In genomic region chr1:224554620-224555259, GRCh38 we compare ENCODE assay signal across 17 cellular contexts.
DNase-seq lines count a peak whose midpoint lies in the region; ATAC-seq and TF ChIP-seq lines count a peak whose summit lies in the region.
"Had no signal": no experiment of that assay in that cellular context is flagged by ENCODE, and none has a peak within 500 bp of the region (broad histone marks: within the 10 kb centered on the region; RNA-seq: fewer than 3 reads in every experiment).

No MANE protein-coding gene starts in this region.

- H3K9ac ChIP-seq in IMR-90 (ENCODE audit: low read depth, low read length), result no peak overlapping the region

- no peak overlapping the region for H3K27ac ChIP-seq in IMR-90 (ENCODE audit: insufficient read depth, low read length)
- H3K27ac ChIP-seq in esophagus muscularis mucosa (replicated peaks in 1 of 4), result no peak overlapping the region

- CTCF ChIA-PET in Calu3 (lab: Charles Lee) (interaction anchor here (1.2 kb wide), 1 partner anchor 12 kb away, joined by 3 read pairs; no protein-coding TSS in a partner anchor), IMR-90 (lab: Yijun Ruan, JAX) (no interaction called here)
- CTCF ChIA-PET in activated CD8-positive, alpha-beta T cell treated with anti-CD3 and anti-CD28 coated beads for 36 hours (lab: Charles Lee), result no interaction called here

- H2AK5ac ChIP-seq in IMR-90 (ENCODE audit: low read depth, low read length), result no peak overlapping the region

- no peak overlapping the region for H3K4me2 ChIP-seq in IMR-90 (ENCODE audit: low read depth, low read length)

- no peak overlapping the region for H2BK15ac ChIP-seq in IMR-90 (ENCODE audit: low read depth, low read length)

- H3K9me3 ChIP-seq in IMR-90 (ENCODE audit: control insufficient read depth, insufficient read depth, low read length) (no peaks in the 10 kb centered on the region), esophagus muscularis mucosa (no peaks in the 10 kb centered on the region)

- peak overlapping the region in 1 of 2 experiments; percentile 29; a peak in 1 of 4 replicates for H4K8ac ChIP-seq in IMR-90 (ENCODE audit: low read depth in 2 of 2, low read length in 2 of 2)

- TF ChIP-seq RAD21 in IMR-90 (IDR thresholded peaks at IDR 0.05; ENCODE audit: low read length), result no peak

- peak overlapping the region; percentile 96 for H3K27ac Mint-ChIP-seq in Calu3 (ENCODE audit: unreplicated experiment)
- no peak overlapping the region for H3K27ac Mint-ChIP-seq in activated CD8-positive, alpha-beta T cell treated with anti-CD3 and anti-CD28 coated beads for 36 hours
- H3K27ac Mint-ChIP-seq: CD4-positive, CD25-positive, alpha-beta regulatory T cell had no signal

- H3K4me3 Mint-ChIP-seq in Calu3 (ENCODE audit: low read depth, unreplicated experiment), result no peak overlapping the region
- no peak overlapping the region for H3K4me3 Mint-ChIP-seq in activated CD8-positive, alpha-beta T cell treated with anti-CD3 and anti-CD28 coated beads for 36 hours
- H3K4me3 Mint-ChIP-seq: CD4-positive, CD25-positive, alpha-beta regulatory T cell had no signal

- peaks cover 3% of the 10 kb centered on the region for H3K4me1 ChIP-seq in IMR-90 (ENCODE audit: control insufficient read depth, insufficient read depth, low read length)
- no peaks in the 10 kb centered on the region for H3K4me1 ChIP-seq in esophagus muscularis mucosa

- no peak overlapping the region for H4K5ac ChIP-seq in IMR-90 (ENCODE audit: low read depth, low read length)

- H3K4ac ChIP-seq in IMR-90 (ENCODE audit: low read depth, low read length), result peak overlapping the region; percentile 33; the same call in 1 of the 2 replicates

- H3K4me1 Mint-ChIP-seq in Calu3 (ENCODE audit: low read depth, unreplicated experiment), result no peaks in the 10 kb centered on the region
- no peaks in the 10 kb centered on the region for H3K4me1 Mint-ChIP-seq in activated CD8-positive, alpha-beta T cell treated with anti-CD3 and anti-CD28 coated beads for 36 hours (ENCODE audit: low read depth)
- H3K4me1 Mint-ChIP-seq: CD4-positive, CD25-positive, alpha-beta regulatory T cell had no signal

- no peak overlapping the region for H3K18ac ChIP-seq in IMR-90 (ENCODE audit: low read depth, low read length)

- dilution Hi-C loops in IMR-90 (cut with HindIII; ENCODE audit: low sequenced_read_pairs, unreplicated experiment), result no loop called here

- H2BK20ac ChIP-seq in IMR-90 (ENCODE audit: low read depth, low read length), result peak overlapping the region; percentile 67

- TF ChIP-seq POLR2A in IMR-90 (IDR thresholded peaks at IDR 0.05; ENCODE audit: low read depth, low read length) (no peak), esophagus muscularis mucosa (IDR thresholded peaks at IDR 0.05; ENCODE audit: low read depth) (no peak)

- H3K14ac ChIP-seq in IMR-90 (replicated peaks; ENCODE audit: low read depth, low read length), result 0 out of 2 replicates have a peak overlapping the region, but pooled peaks have one; percentile 29

- H3K27me3 ChIP-seq in IMR-90 (ENCODE audit: control insufficient read depth, insufficient read depth, low read length), result no peaks in the 10 kb centered on the region
- no peaks in the 10 kb centered on the region for H3K27me3 ChIP-seq in esophagus muscularis mucosa

- no peak overlapping the region for H2AFZ ChIP-seq in IMR-90 (replicated peaks; ENCODE audit: low read length, poor library complexity)

- H3K79me1 ChIP-seq in IMR-90 (ENCODE audit: low read depth in 1 of 2, low read length in 2 of 2), result no peaks in the 10 kb centered on the region

- TF ChIP-seq CTCF in Calu3 (IDR thresholded peaks at IDR 0.05; ENCODE audit: unreplicated experiment), result no peak
- TF ChIP-seq CTCF in IMR-90 (conservative IDR thresholded peaks at IDR 0.05; ENCODE audit: low read depth, low read length), result no peak
- TF ChIP-seq CTCF in esophagus muscularis mucosa (IDR thresholded peaks at IDR 0.05), result no peak
- TF ChIP-seq CTCF in activated CD8-positive, alpha-beta T cell treated with anti-CD3 and anti-CD28 coated beads for 36 hours (IDR thresholded peaks at IDR 0.05), result no peak

- BruUV-seq in Calu3 (replicated peaks; lab: Mats Ljungman, UMichigan) (no TSS peak), IMR-90 (replicated peaks; lab: Mats Ljungman, UMichigan) (no TSS peak)

- no peak for DNase-seq in Calu3
- DNase-seq in IMR-90, result no peak
- DNase-seq in SW480 (ENCODE audit: low spot score), result peak; percentile 60
- DNase-seq in esophagus muscularis mucosa (ENCODE audit: extremely low spot score), result peak; percentile 79
- no peak for DNase-seq in NAMALWA (ENCODE audit: low spot score)
- DNase-seq in superior temporal gyrus (ENCODE audit: extremely low spot score), result no peak
- DNase-seq in activated CD8-positive, alpha-beta T cell treated with anti-CD3 and anti-CD28 coated beads for 36 hours, result no peak
- DNase-seq: CD4-positive, CD25-positive, alpha-beta regulatory T cell; DMS 273 treated with DMSO at 0.1 percent for 48 hours; DMS79 treated with DMSO at 0.1 percent for 48 hours; NCI-H1105; NCI-H1694; NCI-H2081 treated with DMSO at 0.1 percent for 48 hours; NCI-H2171 treated with DMSO at 0.1 percent for 48 hours; NCI-H526; RPMI8226; SHP77 had no signal

- H2BK120ac ChIP-seq in IMR-90 (ENCODE audit: low read depth, low read length), result peak overlapping the region; percentile 54; the same call in 1 of the 2 replicates

- no peaks in the 10 kb centered on the region for H3K36me3 ChIP-seq in IMR-90 (ENCODE audit: control insufficient read depth, insufficient read depth, low read length)
- no peaks in the 10 kb centered on the region for H3K36me3 ChIP-seq in esophagus muscularis mucosa

- H3K36me3 Mint-ChIP-seq in Calu3 (ENCODE audit: insufficient read depth, unreplicated experiment), result no peaks in the 10 kb centered on the region
- no peaks in the 10 kb centered on the region for H3K36me3 Mint-ChIP-seq in activated CD8-positive, alpha-beta T cell treated with anti-CD3 and anti-CD28 coated beads for 36 hours (ENCODE audit: low read depth)
- H3K36me3 Mint-ChIP-seq: CD4-positive, CD25-positive, alpha-beta regulatory T cell had no signal

- H3K4me3 ChIP-seq in IMR-90 (ENCODE audit: insufficient read depth, low read depth, low read length), result no peak overlapping the region
- no peak overlapping the region for H3K4me3 ChIP-seq in esophagus muscularis mucosa

- ATAC-seq in IMR-90 (ENCODE audit: low read depth), result no peak
- no peak for ATAC-seq in activated CD8-positive, alpha-beta T cell treated with anti-CD3 and anti-CD28 coated beads for 36 hours

- no peak overlapping the region for H2AK9ac ChIP-seq in IMR-90 (replicated peaks; ENCODE audit: low read depth, low read length, poor library complexity)

- WGBS in IMR-90 (ENCODE audit: extremely low coverage in 2 of 2, insufficient read length in 1 of 2), 2 experiments, result no CpG with 5 or more reads among the region's 4 CpGs
- WGBS in esophagus muscularis mucosa, result 80% methylated on average over 4 of the region's 4 CpGs

- H4K20me1 ChIP-seq in IMR-90 (ENCODE audit: insufficient read depth, low read length), result no peaks in the 10 kb centered on the region

- in situ Hi-C loops in IMR-90 (cut with MboI; ENCODE audit: low sequenced_read_pairs), result no loop called here

- H2BK5ac ChIP-seq in IMR-90 (ENCODE audit: low read depth, low read length, poor library complexity, severe bottlenecking), result no peak overlapping the region

- 0 out of 2 replicates have a peak, but pooled peaks cover 2% of the 10 kb centered on the region for H3K9me1 ChIP-seq in IMR-90 (ENCODE audit: insufficient read depth, low read length)

- TF ChIP-seq EP300 in esophagus muscularis mucosa (IDR thresholded peaks at IDR 0.05), result no peak

- peak overlapping the region; percentile 63; the same call in 1 of the 2 replicates for H4K91ac ChIP-seq in IMR-90 (ENCODE audit: insufficient read depth, low read depth, low read length)

- no peaks in the 10 kb centered on the region for H3K9me3 Mint-ChIP-seq in Calu3 (ENCODE audit: low read depth, unreplicated experiment)
- no peaks in the 10 kb centered on the region for H3K9me3 Mint-ChIP-seq in activated CD8-positive, alpha-beta T cell treated with anti-CD3 and anti-CD28 coated beads for 36 hours
- H3K9me3 Mint-ChIP-seq: CD4-positive, CD25-positive, alpha-beta regulatory T cell had no signal

- POLR2A ChIA-PET in IMR-90 (lab: Charles Lee; ENCODE audit: unreplicated experiment), result no interaction called here
- POLR2A ChIA-PET in activated CD8-positive, alpha-beta T cell treated with anti-CD3 and anti-CD28 coated beads for 36 hours (lab: Charles Lee), result no interaction called here

- H3K56ac ChIP-seq in IMR-90 (ENCODE audit: extremely low read depth, insufficient read depth, low read length), result no peak overlapping the region

- H3K23ac ChIP-seq in IMR-90 (ENCODE audit: low read depth, low read length), result no peak overlapping the region

- H3K27me3 Mint-ChIP-seq in Calu3 (ENCODE audit: unreplicated experiment), result no peaks in the 10 kb centered on the region
- no peaks in the 10 kb centered on the region for H3K27me3 Mint-ChIP-seq in activated CD8-positive, alpha-beta T cell treated with anti-CD3 and anti-CD28 coated beads for 36 hours
- H3K27me3 Mint-ChIP-seq: CD4-positive, CD25-positive, alpha-beta regulatory T cell had no signal

- intact Hi-C loops in Calu3 (cut with micrococcal nuclease; ENCODE audit: unreplicated experiment) (no loop called here), IMR-90 (cut with micrococcal nuclease) (no loop called here), esophagus muscularis mucosa (cut with DNase I) (no loop called here)
- intact Hi-C loops in activated CD8-positive, alpha-beta T cell treated with anti-CD3 and anti-CD28 coated beads for 36 hours (cut with micrococcal nuclease), result no loop called here

TF ChIP-seq in IMR-90, 13 proteins besides CTCF, POLR2A, EP300 and RAD21:
- 0 out of 2 replicates have a peak, but pooled peaks have one; percentile 19 for TF ChIP-seq CEBPB (IDR thresholded peaks at IDR 0.05; ENCODE audit: low read depth, low read length)
- TF ChIP-seq NFE2L2 (IDR thresholded peaks at IDR 0.05; ENCODE audit: low read depth, low read length), result no peak
- no peak for TF ChIP-seq MXI1 (IDR thresholded peaks at IDR 0.05; ENCODE audit: borderline replicate concordance, low read depth, low read length)
- no peak for TF ChIP-seq USF2 (IDR thresholded peaks at IDR 0.05; ENCODE audit: low read depth, low read length)

Comparison
In these comparisons a context has a peak if more than half of its experiments do, and no peak if none do; other contexts are left out.
1. DNase-seq: peak in SW480 (single experiment) and esophagus muscularis mucosa (single experiment); none in Calu3 (single experiment), IMR-90 (single experiment), NAMALWA (single experiment), superior temporal gyrus (single experiment) and activated CD8-positive, alpha-beta T cell treated with anti-CD3 and anti-CD28 coated beads for 36 hours (single experiment).